9 cellular contexts compared by ENCODE assay signal in genomic region chr9:84697494-84698114, GRCh38. TPM values are rescaled to one million over a fixed set of nuclear protein-coding genes. Genes with fewer than 3 reads are reported as not detected.
A peak's percentile ranks its signal among the peaks of the same experiment; 100 is the strongest.
DNase-seq lines count a peak whose midpoint lies in the region; ATAC-seq and TF ChIP-seq lines count a peak whose summit lies in the region.
"Had no signal": no experiment of that assay in that cellular context is flagged by ENCODE, and none has a peak within 500 bp of the region (broad histone marks: within the 10 kb centered on the region; RNA-seq: fewer than 3 reads in every experiment).

No MANE protein-coding gene starts in this region.

- no peak for TF ChIP-seq POLR2A in testis (IDR thresholded peaks at IDR 0.05)

- ATAC-seq in GM18519 (IDR thresholded peaks at IDR 0.05; ENCODE audit: low FRiP score, unreplicated experiment) = peak; percentile 28
- peak; percentile 95 for ATAC-seq in mucosa of descending colon
- no peak for ATAC-seq in GM18517 (IDR thresholded peaks at IDR 0.05; ENCODE audit: unreplicated experiment)

- H3K4me1 ChIP-seq in mucosa of descending colon (ENCODE audit: low read depth) = no peaks in the 10 kb centered on the region
- peaks cover under 1% of the 10 kb centered on the region for H3K4me1 ChIP-seq in testis

- no peak overlapping the region for H3K27ac ChIP-seq in testis

- TF ChIP-seq CTCF in epithelial cell of esophagus (IDR thresholded peaks at IDR 0.05; ENCODE audit: insufficient read depth, low read depth, low read length, missing control alignments) (peak; percentile 90), mucosa of descending colon (IDR thresholded peaks at IDR 0.05) (peak; percentile 35), testis (IDR thresholded peaks at IDR 0.05) (peak; percentile 66 to 74 (median 69))

- peak; percentile 39 for DNase-seq in AG08396 (ENCODE audit: low spot score)
- peak; percentile 59 for DNase-seq in LoVo (ENCODE audit: low spot score)
- DNase-seq in activated CD4-positive, alpha-beta T cell treated with anti-CD3 and anti-CD28 coated beads for 48 hours = peak; percentile 60
- peak; percentile 72 for DNase-seq in epithelial cell of esophagus (ENCODE audit: low read depth)
- DNase-seq in mucosa of descending colon = peak; percentile 69 to 93 (median 88)
- DNase-seq in testis = peak; percentile 91

- WGBS in testis, 2 donors = 49 to 59% methylated on average over 4 to 5 of the region's 5 CpGs

- no peaks in the 10 kb centered on the region for H3K36me3 ChIP-seq in mucosa of descending colon (ENCODE audit: low read depth)
- no peaks in the 10 kb centered on the region for H3K36me3 ChIP-seq in testis (ENCODE audit: low read depth, missing control alignments)

- no peaks in the 10 kb centered on the region for H3K9me3 ChIP-seq in mucosa of descending colon
- no peaks in the 10 kb centered on the region for H3K9me3 ChIP-seq in testis

- no peaks in the 10 kb centered on the region for H3K27me3 ChIP-seq in testis

- H3K4me3 ChIP-seq in epithelial cell of esophagus (ENCODE audit: low read length) (no peak overlapping the region), mucosa of descending colon (no peak overlapping the region), testis (no peak overlapping the region)

- intact Hi-C loops in mucosa of descending colon (cut with DNase I, micrococcal nuclease) (loop anchor here (10.0 kb wide), 1 partner anchor 257 kb away; no protein-coding TSS in a partner anchor), testis (cut with DNase I; ENCODE audit: low total_unique reads) (no loop called here)

RNA-seq across cellular contexts. Expression of gene NTRK2, which starts 28.1 kb away (rescaled TPM):
- total RNA-seq in mucosa of descending colon (1 to 10 TPM; 1.7 to 3.5 (median 2.5) TPM), testis (1 to 10 TPM; 5.3 to 5.6 TPM)
- polyA plus RNA-seq in testis (ENCODE audit: insufficient read depth, low read depth, low replicate concordance) = 10.8 TPM
- polyA plus RNA-seq: immature natural killer cell had no signal

Comparison
In these comparisons a context has a peak if more than half of its experiments do, and no peak if none do; other contexts are left out.
1. DNase-seq: peak in every context shown above with its lines; median percentile 91 in testis; 88 in mucosa of descending colon; 72 in epithelial cell of esophagus; 60 in activated CD4-positive, alpha-beta T cell treated with anti-CD3 and anti-CD28 coated beads for 48 hours; 59 in LoVo; 39 in AG08396.
2. CTCF ChIP-seq: peak in every context shown above with its lines; median percentile 90 in epithelial cell of esophagus; 69 in testis; 35 in mucosa of descending colon.